ENCODE assay signal across 12 cellular contexts in genomic region chr10:24851595-24851994, GRCh38.
DNase-seq lines count a peak whose midpoint lies in the region; TF ChIP-seq lines count a peak whose summit lies in the region.
"Had no signal": no experiment of that assay in that cellular context is flagged by ENCODE, and none has a peak within 500 bp of the region (broad histone marks: within the 10 kb centered on the region; RNA-seq: fewer than 3 reads in every experiment).

No MANE protein-coding gene starts in this region.

- no peaks in the 10 kb centered on the region for H3K36me3 Mint-ChIP-seq in brain
- no peaks in the 10 kb centered on the region for H3K36me3 Mint-ChIP-seq in activated naive CD4-positive, alpha-beta T cell treated with anti-CD3 and anti-CD28 coated beads, Interleukin-2, amount 10 ng/mL, durations not matched to agents 7 days and 5 days
- H3K36me3 Mint-ChIP-seq: activated CD4-positive, alpha-beta memory T cell treated with anti-CD3 and anti-CD28 coated beads for 36 hours had no signal

- H3K27me3 ChIP-seq in mucosa of stomach (ENCODE audit: control insufficient read depth, insufficient read depth, low read length) (no peaks in the 10 kb centered on the region), right atrium auricular region (no peaks in the 10 kb centered on the region)
- H3K27me3 ChIP-seq: cardiac muscle cell, heart right ventricle had no signal

- no peaks in the 10 kb centered on the region for H3K9me3 ChIP-seq in mucosa of stomach (ENCODE audit: control insufficient read depth, low read length)
- no peaks in the 10 kb centered on the region for H3K9me3 ChIP-seq in right atrium auricular region
- H3K9me3 ChIP-seq: heart right ventricle had no signal

- H3K27ac Mint-ChIP-seq in brain, result peak overlapping the region; percentile 92 to 98 (median 97)
- H3K27ac Mint-ChIP-seq in activated naive CD4-positive, alpha-beta T cell treated with anti-CD3 and anti-CD28 coated beads, Interleukin-2, amount 10 ng/mL, durations not matched to agents 7 days and 5 days, result no peak overlapping the region
- H3K27ac Mint-ChIP-seq: activated CD4-positive, alpha-beta memory T cell treated with anti-CD3 and anti-CD28 coated beads for 36 hours had no signal

- H3K36me3 ChIP-seq in mucosa of stomach (ENCODE audit: control insufficient read depth, insufficient read depth, low read length) (no peaks in the 10 kb centered on the region), right atrium auricular region (no peaks in the 10 kb centered on the region)
- H3K36me3 ChIP-seq: cardiac muscle cell, heart right ventricle had no signal

- in situ Hi-C loops in Caki2 (cut with HindIII; ENCODE audit: low pct_unique_long_range_greater_than_20kb, low sequenced_read_pairs), result no loop called here

- H3K27ac ChIP-seq in right atrium auricular region, result no peak overlapping the region
- H3K27ac ChIP-seq: cardiac muscle cell, heart right ventricle had no signal

- TF ChIP-seq CTCF in brain (conservative IDR thresholded peaks at IDR 0.05) (no peak), right atrium auricular region (IDR thresholded peaks at IDR 0.05) (no peak)

- H3K4me3 Mint-ChIP-seq in brain, result peak overlapping the region; percentile 45 to 83 (median 53)
- H3K4me3 Mint-ChIP-seq in activated naive CD4-positive, alpha-beta T cell treated with anti-CD3 and anti-CD28 coated beads, Interleukin-2, amount 10 ng/mL, durations not matched to agents 7 days and 5 days, result no peak overlapping the region
- H3K4me3 Mint-ChIP-seq: activated CD4-positive, alpha-beta memory T cell treated with anti-CD3 and anti-CD28 coated beads for 36 hours had no signal

- CTCF ChIA-PET in activated naive CD4-positive, alpha-beta T cell treated with anti-CD3 and anti-CD28 coated beads, Interleukin-2, amount 10 ng/mL, durations not matched to agents 7 days and 5 days (lab: Charles Lee), result no interaction called here

- H3K27me3 Mint-ChIP-seq in brain, result peaks cover 4% of the 10 kb centered on the region
- H3K27me3 Mint-ChIP-seq in activated naive CD4-positive, alpha-beta T cell treated with anti-CD3 and anti-CD28 coated beads, Interleukin-2, amount 10 ng/mL, durations not matched to agents 7 days and 5 days, result no peaks in the 10 kb centered on the region

- peaks cover 34% of the 10 kb centered on the region for H3K4me1 ChIP-seq in mucosa of stomach (ENCODE audit: control insufficient read depth, insufficient read depth, low read length)
- H3K4me1 ChIP-seq in right atrium auricular region, result peaks cover 0 to 10% of the 10 kb centered on the region in 2 donors

- peaks cover 82% of the 10 kb centered on the region for H3K4me1 Mint-ChIP-seq in brain
- peaks cover 7% of the 10 kb centered on the region for H3K4me1 Mint-ChIP-seq in activated naive CD4-positive, alpha-beta T cell treated with anti-CD3 and anti-CD28 coated beads, Interleukin-2, amount 10 ng/mL, durations not matched to agents 7 days and 5 days

- H3K9ac ChIP-seq in mucosa of stomach (ENCODE audit: low read length), result peak overlapping the region; percentile 84

- H3K9me3 Mint-ChIP-seq in brain, result no peaks in the 10 kb centered on the region
- H3K9me3 Mint-ChIP-seq in activated naive CD4-positive, alpha-beta T cell treated with anti-CD3 and anti-CD28 coated beads, Interleukin-2, amount 10 ng/mL, durations not matched to agents 7 days and 5 days, result no peaks in the 10 kb centered on the region
- H3K9me3 Mint-ChIP-seq: activated CD4-positive, alpha-beta memory T cell treated with anti-CD3 and anti-CD28 coated beads for 36 hours had no signal

- DNase-seq in Caki2 (ENCODE audit: low read depth) (peak; percentile 23), NCI-H2081 treated with DMSO at 0.1 percent for 48 hours (lab: John Stamatoyannopoulos, UW) (peak; percentile 73), right atrium auricular region (ENCODE audit: low spot score) (no peak), HuH-7 (ENCODE audit: low spot score) (no peak), HUDEP-2 (lab: John Stamatoyannopoulos, UW; ENCODE audit: unreplicated experiment in 76 of 76) (no peak)
- no peak for DNase-seq in activated naive CD4-positive, alpha-beta T cell treated with anti-CD3 and anti-CD28 coated beads, Interleukin-2, amount 10 ng/mL, durations not matched to agents 7 days and 5 days
- DNase-seq: activated CD4-positive, alpha-beta memory T cell treated with anti-CD3 and anti-CD28 coated beads for 36 hours; C1 segment of cervical spinal cord; heart right ventricle had no signal

- H3K4me3 ChIP-seq in mucosa of stomach (ENCODE audit: low read length) (peak overlapping the region; percentile 4), right atrium auricular region (no peak overlapping the region)
- H3K4me3 ChIP-seq: cardiac muscle cell, heart right ventricle had no signal

Comparison
In these comparisons a context has a peak if more than half of its experiments do, and no peak if none do; other contexts are left out.
1. DNase-seq: peak in Caki2 (single experiment) and NCI-H2081 treated with DMSO at 0.1 percent for 48 hours (single experiment); none in right atrium auricular region (single experiment), HuH-7 (single experiment), HUDEP-2 (0 of 76) and activated naive CD4-positive, alpha-beta T cell treated with anti-CD3 and anti-CD28 coated beads, Interleukin-2, amount 10 ng/mL, durations not matched to agents 7 days and 5 days (single experiment).